In the genomic region with DNA sequence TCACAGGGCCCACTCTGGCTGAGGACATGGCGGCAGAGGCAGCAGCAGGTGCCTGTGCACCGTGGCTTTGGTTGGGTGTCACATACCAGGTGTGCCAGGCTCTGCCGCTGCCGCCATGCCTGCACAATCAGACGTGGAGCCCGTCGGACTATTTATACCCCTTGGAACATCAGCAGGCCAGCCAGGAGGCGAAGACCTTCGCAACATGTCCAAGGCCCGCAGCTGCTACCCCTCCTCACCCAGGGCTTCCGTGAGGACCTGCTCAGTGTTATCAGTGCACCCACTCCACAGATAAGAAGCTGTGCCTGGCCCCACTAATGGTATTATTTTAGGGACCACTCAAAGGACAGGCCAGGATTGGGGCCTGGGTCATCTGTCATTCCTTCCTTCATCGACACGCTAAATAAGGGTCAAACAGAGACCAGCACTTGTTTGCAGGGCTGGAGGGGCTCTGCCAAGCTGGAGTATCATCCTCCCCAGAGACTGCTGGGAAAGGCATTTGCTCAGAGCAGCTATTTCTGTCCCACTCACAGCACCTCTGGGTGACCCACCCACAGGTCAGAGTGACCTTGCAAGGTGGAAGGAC, we compare ENCODE assay signal across 1 cellular context.
TF ChIP-seq lines count a peak whose summit lies in the region.

No MANE protein-coding gene starts in this region.

TF ChIP-seq in H1, 55 proteins besides CTCF, POLR2A, EP300 and RAD21:
- TF ChIP-seq CBX8 (IDR thresholded peaks at IDR 0.05; ENCODE audit: borderline replicate concordance, low read depth, low read length) (no peak), BRCA1 (IDR thresholded peaks at IDR 0.05; ENCODE audit: low read depth, low read length) (no peak)
- TF ChIP-seq, protein P1, sequence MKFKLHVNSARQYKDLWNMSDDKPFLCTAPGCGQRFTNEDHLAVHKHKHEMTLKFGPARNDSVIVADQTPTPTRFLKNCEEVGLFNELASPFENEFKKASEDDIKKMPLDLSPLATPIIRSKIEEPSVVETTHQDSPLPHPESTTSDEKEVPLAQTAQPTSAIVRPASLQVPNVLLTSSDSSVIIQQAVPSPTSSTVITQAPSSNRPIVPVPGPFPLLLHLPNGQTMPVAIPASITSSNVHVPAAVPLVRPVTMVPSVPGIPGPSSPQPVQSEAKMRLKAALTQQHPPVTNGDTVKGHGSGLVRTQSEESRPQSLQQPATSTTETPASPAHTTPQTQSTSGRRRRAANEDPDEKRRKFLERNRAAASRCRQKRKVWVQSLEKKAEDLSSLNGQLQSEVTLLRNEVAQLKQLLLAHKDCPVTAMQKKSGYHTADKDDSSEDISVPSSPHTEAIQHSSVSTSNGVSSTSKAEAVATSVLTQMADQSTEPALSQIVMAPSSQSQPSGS (IDR thresholded peaks at IDR 0.05; ENCODE audit: low read length), result no peak
TF ChIP-seq in H1: peak in this region for 0.
